ENCODE assay signal across 8 cellular contexts in the genomic region with DNA sequence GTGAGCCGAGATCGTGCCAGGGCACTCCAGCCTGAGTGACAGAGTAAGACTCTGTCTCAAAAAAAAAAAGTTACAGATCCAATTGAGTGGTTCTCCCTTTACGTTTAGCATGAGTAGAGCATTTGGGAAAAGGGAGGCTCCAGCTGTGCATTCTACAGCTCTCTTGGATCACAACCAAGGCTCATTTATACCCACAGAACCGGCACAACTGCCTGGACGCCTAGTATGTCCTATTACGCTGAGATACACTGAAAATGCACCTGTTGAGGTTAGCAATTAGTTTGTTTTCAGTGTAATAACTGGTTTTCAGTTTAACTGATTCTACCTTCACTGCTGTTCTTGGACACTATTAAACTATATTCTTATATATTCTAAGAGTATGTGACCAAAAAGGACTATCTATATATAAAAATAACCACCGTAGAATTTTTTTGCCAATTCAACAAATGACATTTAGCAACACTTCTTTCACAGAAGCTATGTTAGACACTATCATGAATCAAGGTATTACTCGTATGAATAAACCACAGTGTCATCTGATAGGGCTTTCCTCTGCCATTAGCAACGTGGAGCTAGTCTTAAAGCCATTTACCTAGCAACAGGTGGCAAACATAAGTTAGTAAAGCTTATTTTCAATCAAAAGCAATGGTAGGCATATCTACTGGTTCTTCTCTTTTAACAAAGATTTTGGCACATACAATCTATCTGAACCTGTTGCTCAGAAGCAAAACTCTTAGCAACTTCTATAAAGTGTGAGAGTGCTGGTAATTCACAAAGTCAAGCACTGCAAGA. TPM values are rescaled to one million over a fixed set of nuclear protein-coding genes. Genes with fewer than 3 reads are reported as not detected.
DNase-seq lines count a peak whose midpoint lies in the region; ATAC-seq, FAIRE-seq and TF ChIP-seq lines count a peak whose summit lies in the region.
"Had no signal": no experiment of that assay in that cellular context is flagged by ENCODE, and none has a peak within 500 bp of the region (broad histone marks: within the 10 kb centered on the region; RNA-seq: fewer than 3 reads in every experiment).

No MANE protein-coding gene starts in this region.

- peak overlapping the region; percentile 81; the same call in 1 of the 2 replicates for H3K4me3 ChIP-seq in HUES6 (ENCODE audit: low read depth, low read length)
- peak overlapping the region; percentile 88 for H3K4me3 ChIP-seq in SJCRH30
- H3K4me3 ChIP-seq in fibroblast of lung (replicated peaks in 1 of 4; ENCODE audit: control extremely low read depth in 1 of 4, insufficient read depth in 1 of 4, low read depth in 3 of 4, low read length in 4 of 4), result peak overlapping the region; percentile 73 to 92 (median 85)
- H3K4me3 ChIP-seq in small intestine (ENCODE audit: low read depth in 1 of 2, low read length in 2 of 2), result peak overlapping the region in 1 of 2 donors; percentile 19

- FAIRE-seq in small intestine (lab: Jason Lieb, UNC), result no peak

- ATAC-seq in GM18498 (IDR thresholded peaks at IDR 0.05; ENCODE audit: unreplicated experiment), result no peak

- H3K4me1 ChIP-seq in HUES6 (ENCODE audit: control insufficient read depth, insufficient read depth, low read length), result peaks cover 19% of the 10 kb centered on the region
- peaks cover 6% of the 10 kb centered on the region; the same call in 1 of the 2 replicates for H3K4me1 ChIP-seq in SJCRH30
- H3K4me1 ChIP-seq in fibroblast of lung (ENCODE audit: control insufficient read depth, extremely low read depth, insufficient read depth, low read length), result no peaks in the 10 kb centered on the region
- peaks cover 2 to 9% of the 10 kb centered on the region in 2 donors for H3K4me1 ChIP-seq in small intestine (ENCODE audit: control insufficient read depth in 2 of 2, insufficient read depth in 1 of 2, low read depth in 1 of 2, low read length in 1 of 2)

- H3K4me2 ChIP-seq in fibroblast of lung (ENCODE audit: extremely low read depth, insufficient read depth, low read length), result peak overlapping the region; percentile 97

- H3K9ac ChIP-seq in HUES6 (ENCODE audit: low read length) (no peak overlapping the region), fibroblast of lung (ENCODE audit: insufficient read depth, low read length) (no peak overlapping the region)

- H3K27me3 ChIP-seq in HUES6 (ENCODE audit: control insufficient read depth, insufficient read depth, low read length) (no peaks in the 10 kb centered on the region), SJCRH30 (no peaks in the 10 kb centered on the region), fibroblast of lung (ENCODE audit: control insufficient read depth, insufficient read depth, low read length) (no peaks in the 10 kb centered on the region), small intestine (ENCODE audit: control insufficient read depth in 2 of 2, insufficient read depth in 2 of 2, low read length in 2 of 2) (no peaks in the 10 kb centered on the region)

- peaks cover 17% of the 10 kb centered on the region for H3K36me3 ChIP-seq in HUES6 (ENCODE audit: control insufficient read depth, insufficient read depth, low read length)
- H3K36me3 ChIP-seq in SJCRH30, result peaks cover 5% of the 10 kb centered on the region
- peaks cover 1% of the 10 kb centered on the region for H3K36me3 ChIP-seq in fibroblast of lung (ENCODE audit: control insufficient read depth, insufficient read depth, low read length)
- peaks cover 0 to 2% of the 10 kb centered on the region in 2 donors for H3K36me3 ChIP-seq in small intestine (ENCODE audit: control insufficient read depth in 2 of 2, insufficient read depth in 2 of 2, low read length in 2 of 2)

- H3K27ac ChIP-seq in HUES6 (ENCODE audit: low read depth, low read length) (no peak overlapping the region), SJCRH30 (no peak overlapping the region), fibroblast of lung (ENCODE audit: insufficient read depth, low read length) (peak overlapping the region; percentile 83), small intestine (ENCODE audit: low read depth in 1 of 2, low read length in 1 of 2) (peak overlapping the region; percentile 65 to 83)

- no peak overlapping the region for H2AFZ ChIP-seq in fibroblast of lung (ENCODE audit: low read length)

- H3K79me2 ChIP-seq in fibroblast of lung (ENCODE audit: control insufficient read depth, insufficient read depth, low read length), result peaks cover 65% of the 10 kb centered on the region

- TF ChIP-seq CTCF in fibroblast of lung (conservative IDR thresholded peaks at IDR 0.05 in 1 of 2, IDR thresholded peaks at IDR 0.05 in 1 of 2; ENCODE audit: low read depth in 1 of 2, low read length in 2 of 2), result no peak

- 30 to 51% (median 31%) methylated on average over 9 of the region's 9 CpGs for WGBS in small intestine, 3 donors

- H4K20me1 ChIP-seq in fibroblast of lung (ENCODE audit: control insufficient read depth, extremely low read depth, insufficient read depth, low read length), result no peaks in the 10 kb centered on the region

- H3K9me3 ChIP-seq in HUES6 (ENCODE audit: control insufficient read depth, insufficient read depth, low read depth, low read length), result no peaks in the 10 kb centered on the region
- H3K9me3 ChIP-seq in SJCRH30 (replicated peaks), result no peaks in the 10 kb centered on the region
- no peaks in the 10 kb centered on the region for H3K9me3 ChIP-seq in fibroblast of lung (ENCODE audit: control insufficient read depth, insufficient read depth, low read depth, low read length)
- H3K9me3 ChIP-seq in small intestine (ENCODE audit: control insufficient read depth, low read depth), result no peaks in the 10 kb centered on the region

- DNase-seq in SJCRH30, result no peak
- DNase-seq in fibroblast of lung (ENCODE audit: low read depth in 2 of 2), result no peak
- peak; percentile 19 for DNase-seq in small intestine
- DNase-seq in NK-92 (lab: John Stamatoyannopoulos, UW; ENCODE audit: unreplicated experiment), result no peak
- no peak for DNase-seq in activated CD4-positive, alpha-beta T cell treated with anti-CD3 and anti-CD28 coated beads for 48 hours
- DNase-seq: HCEC 1CT had no signal

RNA-seq across cellular contexts. Expression of a gene that starts 3.6 kb away (rescaled TPM):
- total RNA-seq in SJCRH30 (2014; rRNA removed; shearing (Covaris generic)), result 23.8 and 30.8 TPM in 2 replicates
- 20.0 and 21.3 TPM in 2 replicates for total RNA-seq in fibroblast of lung
- polyA plus RNA-seq in fibroblast of lung (25.4 and 25.7 TPM in 2 replicates), small intestine (1 to 10 TPM; 7.3 to 9.1 (median 8.7) TPM)
- 12.4 and 14.7 TPM in 2 replicates for polyA plus RNA-seq in fibroblast of lung (2012)
- 16.6 and 18.3 TPM in 2 replicates for polyA minus RNA-seq in fibroblast of lung (ENCODE audit: low replicate concordance)

Comparison
In these comparisons a context has a peak if more than half of its experiments do, and no peak if none do; other contexts are left out.
1. H3K27ac ChIP-seq: peak in fibroblast of lung (single experiment) and small intestine (2 of 2); none in HUES6 (single experiment) and SJCRH30 (single experiment).